ENCODE assay signal across 26 cellular contexts in the genomic region with DNA sequence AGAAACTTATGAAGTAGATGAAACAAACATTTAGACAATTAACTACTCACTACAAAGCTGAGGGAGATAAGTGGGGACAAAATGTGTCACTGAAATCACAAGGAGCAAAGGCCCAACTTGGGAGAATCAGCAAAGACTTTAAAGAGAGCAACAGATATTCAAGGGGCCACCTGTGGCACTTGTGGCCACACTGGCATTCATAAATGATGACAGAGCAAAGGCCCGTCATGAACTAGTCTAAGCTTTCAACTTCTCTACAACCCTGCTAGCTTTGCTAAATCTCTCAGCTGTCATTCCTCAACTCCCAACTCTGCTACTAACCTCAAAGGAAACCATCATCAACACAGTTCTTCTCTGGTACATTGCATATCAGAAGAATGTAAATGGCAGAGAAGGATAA.
"Had no signal": no experiment of that assay in that cellular context is flagged by ENCODE, and none has a peak within 500 bp of the region (broad histone marks: within the 10 kb centered on the region; RNA-seq: fewer than 3 reads in every experiment).

No MANE protein-coding gene starts in this region.

- H3K4me3 ChIP-seq: PC-9 had no signal

- H3K4me1 Mint-ChIP-seq: activated CD4-positive, alpha-beta T cell treated with anti-CD3 and anti-CD28 coated beads, Interleukin-2, amount 10 ng/mL, durations not matched to agents 7 days and 5 days; activated T-helper 17 cell treated with anti-CD3 and anti-CD28 coated beads, Interleukin-2, amount 50 U/mL, for 72 hours had no signal

- H3K4me3 Mint-ChIP-seq: activated CD4-positive, alpha-beta memory T cell treated with anti-CD3 and anti-CD28 coated beads for 36 hours; activated CD4-positive, alpha-beta T cell treated with anti-CD3 and anti-CD28 coated beads, Interleukin-2, amount 10 ng/mL, durations not matched to agents 7 days and 5 days; activated naive CD4-positive, alpha-beta T cell treated with anti-CD3 and anti-CD28 coated beads for 36 hours; activated naive CD8-positive, alpha-beta T cell; activated T-helper 17 cell treated with anti-CD3 and anti-CD28 coated beads, Interleukin-2, amount 50 U/mL, for 72 hours; brain; IgD-negative memory B cell had no signal

- H3K9me3 ChIP-seq: SK-N-SH had no signal

- FAIRE-seq: astrocyte had no signal

- H3K27ac Mint-ChIP-seq: activated CD4-positive, alpha-beta memory T cell treated with anti-CD3 and anti-CD28 coated beads for 36 hours; activated CD4-positive, alpha-beta T cell treated with anti-CD3 and anti-CD28 coated beads, Interleukin-2, amount 10 ng/mL, durations not matched to agents 7 days and 5 days; activated naive CD4-positive, alpha-beta T cell treated with anti-CD3 and anti-CD28 coated beads for 36 hours; activated naive CD8-positive, alpha-beta T cell; activated T-helper 17 cell treated with anti-CD3 and anti-CD28 coated beads, Interleukin-2, amount 50 U/mL, for 72 hours; brain had no signal

- H3K27me3 Mint-ChIP-seq: activated CD4-positive, alpha-beta memory T cell treated with anti-CD3 and anti-CD28 coated beads for 36 hours; activated CD4-positive, alpha-beta T cell treated with anti-CD3 and anti-CD28 coated beads, Interleukin-2, amount 10 ng/mL, durations not matched to agents 7 days and 5 days; activated naive CD8-positive, alpha-beta T cell; activated T-helper 17 cell treated with anti-CD3 and anti-CD28 coated beads, Interleukin-2, amount 50 U/mL, for 72 hours; brain; IgD-negative memory B cell had no signal

- H3K27ac ChIP-seq: PC-9, VCaP had no signal

- H3K9me3 Mint-ChIP-seq: activated CD4-positive, alpha-beta memory T cell treated with anti-CD3 and anti-CD28 coated beads for 36 hours; activated CD4-positive, alpha-beta T cell treated with anti-CD3 and anti-CD28 coated beads, Interleukin-2, amount 10 ng/mL, durations not matched to agents 7 days and 5 days; activated naive CD4-positive, alpha-beta T cell treated with anti-CD3 and anti-CD28 coated beads for 36 hours; activated T-helper 17 cell treated with anti-CD3 and anti-CD28 coated beads, Interleukin-2, amount 50 U/mL, for 72 hours; brain; IgD-negative memory B cell had no signal

- ATAC-seq: activated T-helper 17 cell treated with anti-CD3 and anti-CD28 coated beads, Interleukin-2, amount 50 U/mL, for 72 hours; Right ventricle myocardium inferior had no signal

- DNase-seq: activated CD4-positive, alpha-beta memory T cell treated with anti-CD3 and anti-CD28 coated beads for 36 hours; activated CD4-positive, alpha-beta T cell treated with anti-CD3 and anti-CD28 coated beads, Interleukin-2, amount 10 ng/mL, durations not matched to agents 7 days and 5 days; activated CD4-positive, CD25-positive, alpha-beta regulatory T cell; activated CD8-positive, alpha-beta memory T cell treated with anti-CD3 and anti-CD28 coated beads for 24 hours; activated gamma-delta T cell; activated naive CD4-positive, alpha-beta T cell treated with anti-CD3 and anti-CD28 coated beads for 36 hours; activated T-cell treated with anti-CD3 and anti-CD28 coated beads, Interleukin-2, amount 50 U/mL, for 48 hours; amygdala; cerebellar nuclear complex; KG1; NCI-H1105; NCI-H1436; NCI-H1694 treated with DMSO at 0.1 percent for 48 hours; NCI-H2081; NCI-H446; NCI-H524; PC-9; SK-N-SH; T-helper 1 cell had no signal

- H3K36me3 Mint-ChIP-seq: activated CD4-positive, alpha-beta memory T cell treated with anti-CD3 and anti-CD28 coated beads for 36 hours had no signal
